In genomic region chr9:88835038-88835466, GRCh38 we compare ENCODE assay signal across 8 cellular contexts.
A peak's percentile ranks its signal among the peaks of the same experiment; 100 is the strongest.
DNase-seq lines count a peak whose midpoint lies in the region; TF ChIP-seq lines count a peak whose summit lies in the region.

No MANE protein-coding gene starts in this region.

- in situ Hi-C loops in GM23248 (cut with MboI), result no loop called here

- 33 to 37% methylated on average over 1 of the region's 1 CpG for WGBS in GM23248 (ENCODE audit: low coverage in 1 of 2, low lambda C conversion rate in 2 of 2, missing lambda C conversion rate in 2 of 2), 2 experiments
- WGBS in ovary, 3 donors, result 5 to 17% (median 14%) methylated on average over 1 of the region's 1 CpG

- H3K27me3 ChIP-seq in GM23248 (replicated peaks; ENCODE audit: insufficient read depth), result no peaks in the 10 kb centered on the region
- H3K27me3 ChIP-seq in ovary, result no peaks in the 10 kb centered on the region

- intact Hi-C loops in head of caudate nucleus (cut with DNase I), result no loop called here
- intact Hi-C loops in ovary (cut with DNase I), result no loop called here

- TF ChIP-seq EP300 in ovary (IDR thresholded peaks at IDR 0.05), result no peak

- peaks cover 11% of the 10 kb centered on the region for H3F3A ChIP-seq in GM23248 (ENCODE audit: insufficient read depth)

- no peaks in the 10 kb centered on the region for H3K79me2 ChIP-seq in GM23248 (ENCODE audit: insufficient read depth)

- H3K9ac ChIP-seq in GM23248, result no peak overlapping the region

- no peaks in the 10 kb centered on the region for H4K20me1 ChIP-seq in GM23248 (ENCODE audit: insufficient read depth)

- no peaks in the 10 kb centered on the region for H3K9me2 ChIP-seq in GM23248 (ENCODE audit: insufficient read depth)

- peak; percentile 70 for DNase-seq in ELR (ENCODE audit: low read depth)
- peak; percentile 52 for DNase-seq in GM23248
- DNase-seq in NB4 (ENCODE audit: low read depth), result peak; percentile 86
- peak; percentile 84 for DNase-seq in fibroblast of pulmonary artery (ENCODE audit: low read depth)
- no peak for DNase-seq in AG20443 (ENCODE audit: low spot score)
- no peak for DNase-seq in head of caudate nucleus
- DNase-seq in stimulated activated CD8-positive, alpha-beta memory T cell treated with anti-CD3 and anti-CD28 coated beads, Interleukin-4, amount 100 ng/mL, for 48 hours, result no peak
- DNase-seq in ovary, result no peak

- H3K4me3 ChIP-seq in GM23248 (no peak overlapping the region), NB4 (ENCODE audit: low read depth, low read length) (no peak overlapping the region), fibroblast of pulmonary artery (replicated peaks; ENCODE audit: low read depth, low read length) (no peak overlapping the region), ovary (no peak overlapping the region)

- H3K4me1 ChIP-seq in GM23248 (ENCODE audit: insufficient read depth) (peaks cover 16% of the 10 kb centered on the region), ovary (ENCODE audit: insufficient read depth) (no peaks in the 10 kb centered on the region)

- TF ChIP-seq CTCF in NB4 (IDR thresholded peaks at IDR 0.05; ENCODE audit: low read depth, low read length) (no peak), fibroblast of pulmonary artery (IDR thresholded peaks at IDR 0.05; ENCODE audit: low read length, missing control alignments) (no peak), ovary (IDR thresholded peaks at IDR 0.05) (no peak)

- no peak overlapping the region for H3K27ac ChIP-seq in GM23248
- no peak overlapping the region for H3K27ac ChIP-seq in ovary

- no peak overlapping the region for H2AFZ ChIP-seq in GM23248

- H3K36me3 ChIP-seq in GM23248 (ENCODE audit: low read depth) (no peaks in the 10 kb centered on the region), ovary (no peaks in the 10 kb centered on the region)

- no peaks in the 10 kb centered on the region for H3K9me3 ChIP-seq in GM23248 (ENCODE audit: low read depth)
- no peaks in the 10 kb centered on the region for H3K9me3 ChIP-seq in ovary

- TF ChIP-seq POLR2A in NB4 (IDR thresholded peaks at IDR 0.05; ENCODE audit: extremely low read depth, insufficient read length), result no peak
- TF ChIP-seq POLR2A in ovary (IDR thresholded peaks at IDR 0.05), result no peak

- H3K4me2 ChIP-seq in GM23248 (ENCODE audit: unreplicated experiment), result no peak overlapping the region

Comparison
In these comparisons a context has a peak if more than half of its experiments do, and no peak if none do; other contexts are left out.
1. DNase-seq: peak in ELR (single experiment), GM23248 (single experiment), NB4 (single experiment) and fibroblast of pulmonary artery (single experiment); none in AG20443 (single experiment), head of caudate nucleus (0 of 42), stimulated activated CD8-positive, alpha-beta memory T cell treated with anti-CD3 and anti-CD28 coated beads, Interleukin-4, amount 100 ng/mL, for 48 hours (single experiment) and ovary (0 of 5).